ENCODE assay signal across 1 cellular context in the genomic region with DNA sequence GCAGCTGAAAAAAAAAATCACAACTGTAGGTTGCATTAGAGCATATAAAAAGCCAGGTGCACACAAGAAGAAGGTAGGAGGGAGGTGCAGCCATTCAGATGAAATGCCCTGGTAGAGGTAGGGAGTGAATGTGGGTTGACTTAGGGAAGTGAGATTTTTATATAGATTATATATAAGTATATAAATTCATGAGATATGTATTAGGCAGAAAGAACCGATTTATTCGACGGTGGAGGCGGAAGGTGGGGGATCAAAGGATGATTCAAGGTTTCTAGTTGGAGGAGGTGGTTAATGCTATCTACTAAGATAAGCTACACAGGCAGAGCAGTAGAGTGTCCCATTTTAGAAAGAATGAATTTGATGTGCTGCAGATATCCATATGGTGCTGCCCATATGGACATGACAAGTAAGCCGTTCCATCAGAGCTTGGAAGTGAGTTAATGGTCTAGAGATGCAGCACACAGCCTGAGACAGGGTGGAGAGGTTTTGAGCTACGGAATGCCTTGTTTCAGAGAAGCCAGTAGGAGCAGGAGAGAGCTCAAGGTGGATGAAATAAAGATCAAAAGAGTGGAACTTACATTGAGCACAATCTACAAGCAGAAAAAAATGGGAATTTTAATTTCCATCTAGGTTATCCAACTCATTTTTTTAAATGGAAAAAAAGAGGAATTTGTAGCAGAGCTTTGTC.
TF ChIP-seq lines count a peak whose summit lies in the region.

No MANE protein-coding gene starts in this region.

TF ChIP-seq in H1, 55 proteins besides CTCF, POLR2A, EP300 and RAD21:
- TF ChIP-seq ATF3 (IDR thresholded peaks at IDR 0.05; ENCODE audit: insufficient read depth, low read depth, low read length) (no peak), JUND (IDR thresholded peaks at IDR 0.05; ENCODE audit: low read length) (no peak), BRCA1 (IDR thresholded peaks at IDR 0.05; ENCODE audit: low read depth, low read length) (no peak), TAF1 (IDR thresholded peaks at IDR 0.05; ENCODE audit: low read depth, low read length) (no peak), HDAC6 (IDR thresholded peaks at IDR 0.05; ENCODE audit: low read depth, low read length) (no peak), CTBP2 (IDR thresholded peaks at IDR 0.05; ENCODE audit: borderline replicate concordance, insufficient read depth, insufficient read length, low read length) (no peak), EGR1 (IDR thresholded peaks at IDR 0.05; ENCODE audit: borderline replicate concordance, low read depth, low read length) (no peak), CHD7 (IDR thresholded peaks at IDR 0.05; ENCODE audit: insufficient replicate concordance, low read length) (no peak)
- TF ChIP-seq, protein P1, sequence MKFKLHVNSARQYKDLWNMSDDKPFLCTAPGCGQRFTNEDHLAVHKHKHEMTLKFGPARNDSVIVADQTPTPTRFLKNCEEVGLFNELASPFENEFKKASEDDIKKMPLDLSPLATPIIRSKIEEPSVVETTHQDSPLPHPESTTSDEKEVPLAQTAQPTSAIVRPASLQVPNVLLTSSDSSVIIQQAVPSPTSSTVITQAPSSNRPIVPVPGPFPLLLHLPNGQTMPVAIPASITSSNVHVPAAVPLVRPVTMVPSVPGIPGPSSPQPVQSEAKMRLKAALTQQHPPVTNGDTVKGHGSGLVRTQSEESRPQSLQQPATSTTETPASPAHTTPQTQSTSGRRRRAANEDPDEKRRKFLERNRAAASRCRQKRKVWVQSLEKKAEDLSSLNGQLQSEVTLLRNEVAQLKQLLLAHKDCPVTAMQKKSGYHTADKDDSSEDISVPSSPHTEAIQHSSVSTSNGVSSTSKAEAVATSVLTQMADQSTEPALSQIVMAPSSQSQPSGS (IDR thresholded peaks at IDR 0.05; ENCODE audit: low read length) = no peak
